In the genomic region with DNA sequence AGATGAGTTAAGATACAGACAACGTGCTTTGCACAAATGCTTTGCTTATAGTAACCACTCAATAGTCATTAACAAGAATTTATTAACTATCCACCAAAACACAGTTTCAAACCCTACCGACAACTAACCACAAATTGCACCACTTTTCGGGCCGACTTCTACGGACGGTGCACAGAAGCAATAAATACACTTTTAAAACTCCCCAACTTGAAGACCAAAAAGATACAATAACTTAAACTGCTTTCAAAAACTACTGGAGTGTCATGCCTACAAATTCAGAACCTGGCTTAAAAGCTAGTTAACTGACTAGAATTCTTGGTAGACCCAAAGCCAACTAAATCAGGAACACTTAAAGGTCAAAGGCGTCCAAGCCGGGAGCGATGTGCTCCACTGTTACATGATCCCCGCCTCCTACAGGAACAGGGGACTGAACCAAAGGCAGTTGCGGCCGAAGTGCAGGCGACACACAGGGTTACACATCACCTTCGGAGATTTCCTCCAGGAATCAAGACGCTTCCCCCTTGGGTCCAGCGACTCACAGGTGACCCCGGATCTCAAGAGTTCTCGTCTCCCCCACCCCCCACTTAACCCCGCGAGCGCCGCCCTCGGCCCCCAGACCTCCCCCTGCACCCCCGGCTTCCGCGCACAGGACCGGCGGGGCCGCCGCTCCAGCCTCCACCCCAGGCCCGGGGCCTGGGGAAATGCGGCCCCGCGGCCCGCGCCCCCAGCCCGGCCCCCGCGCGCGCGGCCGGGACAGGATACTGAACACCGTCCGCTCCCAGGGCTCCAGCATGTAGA, we compare ENCODE assay signal across 8 cellular contexts. TPM values are rescaled to one million over a fixed set of nuclear protein-coding genes. Genes with fewer than 3 reads are reported as not detected.
A peak's percentile ranks its signal among the peaks of the same experiment; 100 is the strongest.
DNase-seq lines count a peak whose midpoint lies in the region; ATAC-seq and FAIRE-seq lines count a peak whose summit lies in the region.

No MANE protein-coding gene starts in this region.

- H2BK12ac ChIP-seq in neuronal stem cell (ENCODE audit: low read length) = no peak overlapping the region

- H3K14ac ChIP-seq in neuronal stem cell (ENCODE audit: low read length) = no peak overlapping the region

- no peak overlapping the region for H4K8ac ChIP-seq in neuronal stem cell (ENCODE audit: low read depth, low read length)

- peak overlapping the region; percentile 82 for H3K27ac ChIP-seq in BLaER1
- peak overlapping the region; percentile 82 for H3K27ac ChIP-seq in neuronal stem cell (replicated peaks; ENCODE audit: low read length)

- H3K4me3 ChIP-seq in BLaER1 (peak overlapping the region; percentile 83), neuronal stem cell (ENCODE audit: low read length in 2 of 2) (peak overlapping the region; percentile 77 to 82)

- peak overlapping the region; percentile 98 for H3K23ac ChIP-seq in neuronal stem cell (ENCODE audit: low read depth, low read length, poor library complexity)

- H3K27ac Mint-ChIP-seq in activated T-helper 2 cell treated with anti-CD3 and anti-CD28 coated beads, Interferon-gamma antibody, Interleukin-2, Interleukin-4, amounts not matched to agents 10 μg/mL and 5 μg/mL and 100 μg/mL, durations not matched to agents 14 hours and 24 hours and 36 hours = peak overlapping the region; percentile 90

- no peak overlapping the region for H4K91ac ChIP-seq in neuronal stem cell (ENCODE audit: low read depth, low read length, poor library complexity)

- peaks cover 23% of the 10 kb centered on the region for H4K20me1 ChIP-seq in BLaER1

- intact Hi-C loops in activated T-helper 2 cell treated with anti-CD3 and anti-CD28 coated beads, Interferon-gamma antibody, Interleukin-2, Interleukin-4, amounts not matched to agents 10 μg/mL and 5 μg/mL and 100 μg/mL, durations not matched to agents 14 hours and 24 hours and 36 hours (cut with micrococcal nuclease) = loop anchor here (5.0 kb wide), 1 partner anchor 76 kb away; a partner anchor contains a TSS

- H3K79me1 ChIP-seq in neuronal stem cell (ENCODE audit: low read depth, low read length) = no peaks in the 10 kb centered on the region

- H3K18ac ChIP-seq in neuronal stem cell (ENCODE audit: low read length) = peak overlapping the region; percentile 92

- no peaks in the 10 kb centered on the region for H3K27me3 Mint-ChIP-seq in activated T-helper 2 cell treated with anti-CD3 and anti-CD28 coated beads, Interferon-gamma antibody, Interleukin-2, Interleukin-4, amounts not matched to agents 10 μg/mL and 5 μg/mL and 100 μg/mL, durations not matched to agents 14 hours and 24 hours and 36 hours (ENCODE audit: low read depth)

- no peak overlapping the region for H2BK15ac ChIP-seq in neuronal stem cell (ENCODE audit: low read length)

- H3K9me3 Mint-ChIP-seq in activated T-helper 2 cell treated with anti-CD3 and anti-CD28 coated beads, Interferon-gamma antibody, Interleukin-2, Interleukin-4, amounts not matched to agents 10 μg/mL and 5 μg/mL and 100 μg/mL, durations not matched to agents 14 hours and 24 hours and 36 hours = no peaks in the 10 kb centered on the region

- peaks cover 12% of the 10 kb centered on the region for H3K36me3 ChIP-seq in BLaER1
- peaks cover 0 to 8% of the 10 kb centered on the region in 2 donors for H3K36me3 ChIP-seq in neuronal stem cell (replicated peaks in 1 of 2; ENCODE audit: control insufficient read depth in 2 of 2, insufficient read depth in 2 of 2, low read length in 2 of 2)

- H3K4me2 ChIP-seq in BLaER1 (peak overlapping the region; percentile 84), neuronal stem cell (ENCODE audit: insufficient read depth, low read length, poor library complexity, severe bottlenecking) (peak overlapping the region; percentile 77)

- H2AK5ac ChIP-seq in neuronal stem cell (ENCODE audit: low read depth, low read length) = no peak overlapping the region

- H3K4me1 ChIP-seq in BLaER1 = peaks cover 31% of the 10 kb centered on the region
- H3K4me1 ChIP-seq in neuronal stem cell (ENCODE audit: control insufficient read depth in 2 of 2, insufficient read depth in 1 of 2, low read depth in 1 of 2, low read length in 2 of 2) = peaks cover 3 to 4% of the 10 kb centered on the region in 2 donors

- ATAC-seq in HG03280 (IDR thresholded peaks at IDR 0.05; ENCODE audit: unreplicated experiment) = peak; percentile 15

- H3K9ac ChIP-seq in BLaER1 (peak overlapping the region; percentile 88), neuronal stem cell (ENCODE audit: low read depth, low read length, poor library complexity) (peak overlapping the region; percentile 91)

- H3K27me3 ChIP-seq in BLaER1 (no peaks in the 10 kb centered on the region), neuronal stem cell (ENCODE audit: control insufficient read depth in 3 of 3, insufficient read depth in 3 of 3, low read depth in 1 of 3, low read length in 3 of 3) (no peaks in the 10 kb centered on the region)

- H3K36me3 Mint-ChIP-seq in activated T-helper 2 cell treated with anti-CD3 and anti-CD28 coated beads, Interferon-gamma antibody, Interleukin-2, Interleukin-4, amounts not matched to agents 10 μg/mL and 5 μg/mL and 100 μg/mL, durations not matched to agents 14 hours and 24 hours and 36 hours (ENCODE audit: low read depth) = peaks cover 4% of the 10 kb centered on the region

- H3K4me1 Mint-ChIP-seq in activated T-helper 2 cell treated with anti-CD3 and anti-CD28 coated beads, Interferon-gamma antibody, Interleukin-2, Interleukin-4, amounts not matched to agents 10 μg/mL and 5 μg/mL and 100 μg/mL, durations not matched to agents 14 hours and 24 hours and 36 hours (ENCODE audit: low read depth) = peaks cover 14% of the 10 kb centered on the region

- FAIRE-seq in GM19239 (lab: Jason Lieb, UNC) = peak; percentile 33

- no CpG with 5 or more reads among the region's 45 CpGs for WGBS in neuronal stem cell (ENCODE audit: extremely low coverage in 2 of 2, insufficient read length in 2 of 2, insufficient replicate concordance in 1 of 2), 2 donors

- peak overlapping the region; percentile 91 for H2AFZ ChIP-seq in neuronal stem cell (ENCODE audit: low read length)

- no peak overlapping the region for H2BK120ac ChIP-seq in neuronal stem cell (ENCODE audit: low read depth, low read length)

- H3K4ac ChIP-seq in neuronal stem cell (ENCODE audit: low read length) = no peak overlapping the region

- H3K4me3 Mint-ChIP-seq in activated T-helper 2 cell treated with anti-CD3 and anti-CD28 coated beads, Interferon-gamma antibody, Interleukin-2, Interleukin-4, amounts not matched to agents 10 μg/mL and 5 μg/mL and 100 μg/mL, durations not matched to agents 14 hours and 24 hours and 36 hours (ENCODE audit: low read depth) = peak overlapping the region; percentile 87

- no peaks in the 10 kb centered on the region for H3K9me3 ChIP-seq in BLaER1
- H3K9me3 ChIP-seq in neuronal stem cell (replicated peaks in 1 of 2; ENCODE audit: control insufficient read depth in 2 of 2, insufficient read depth in 1 of 2, low read depth in 1 of 2, low read length in 2 of 2) = no peaks in the 10 kb centered on the region

- peak overlapping the region; percentile 47 for H2BK5ac ChIP-seq in neuronal stem cell (ENCODE audit: low read length)

- DNase-seq in GM19239 (ENCODE audit: insufficient read length, low spot score) (peak; percentile 34), NCI-H526 treated with DMSO at 0.1 percent for 48 hours (lab: John Stamatoyannopoulos, UW) (peak; percentile 39), foreskin melanocyte (peak; percentile 32), neuronal stem cell (ENCODE audit: low spot score) (peak; percentile 58), cortex of kidney (lab: John Stamatoyannopoulos, UW) (no peak)
- DNase-seq in activated T-helper 2 cell treated with anti-CD3 and anti-CD28 coated beads, Interferon-gamma antibody, Interleukin-2, Interleukin-4, amounts not matched to agents 10 μg/mL and 5 μg/mL and 100 μg/mL, durations not matched to agents 14 hours and 24 hours and 36 hours (ENCODE audit: low spot score) = no peak

RNA-seq across cellular contexts. Expression of a gene that starts 0.5 kb away (rescaled TPM):
- total RNA-seq in activated T-helper 2 cell treated with anti-CD3 and anti-CD28 coated beads, Interferon-gamma antibody, Interleukin-2, Interleukin-4, amounts not matched to agents 10 μg/mL and 5 μg/mL and 100 μg/mL, durations not matched to agents 14 hours and 24 hours and 36 hours = 23.2 and 24.7 TPM in 2 replicates
- polyA plus RNA-seq in neuronal stem cell (2013, experiment 1 of 2) = 27.1 TPM
- polyA plus RNA-seq in neuronal stem cell (2013, experiment 2 of 2) = 27.1 TPM

Comparison
In these comparisons a context has a peak if more than half of its experiments do, and no peak if none do; other contexts are left out.
1. DNase-seq: peak in GM19239 (single experiment), NCI-H526 treated with DMSO at 0.1 percent for 48 hours (single experiment), foreskin melanocyte (single experiment) and neuronal stem cell (single experiment); none in activated T-helper 2 cell treated with anti-CD3 and anti-CD28 coated beads, Interferon-gamma antibody, Interleukin-2, Interleukin-4, amounts not matched to agents 10 μg/mL and 5 μg/mL and 100 μg/mL, durations not matched to agents 14 hours and 24 hours and 36 hours (single experiment) and cortex of kidney (single experiment).